In the genomic region with DNA sequence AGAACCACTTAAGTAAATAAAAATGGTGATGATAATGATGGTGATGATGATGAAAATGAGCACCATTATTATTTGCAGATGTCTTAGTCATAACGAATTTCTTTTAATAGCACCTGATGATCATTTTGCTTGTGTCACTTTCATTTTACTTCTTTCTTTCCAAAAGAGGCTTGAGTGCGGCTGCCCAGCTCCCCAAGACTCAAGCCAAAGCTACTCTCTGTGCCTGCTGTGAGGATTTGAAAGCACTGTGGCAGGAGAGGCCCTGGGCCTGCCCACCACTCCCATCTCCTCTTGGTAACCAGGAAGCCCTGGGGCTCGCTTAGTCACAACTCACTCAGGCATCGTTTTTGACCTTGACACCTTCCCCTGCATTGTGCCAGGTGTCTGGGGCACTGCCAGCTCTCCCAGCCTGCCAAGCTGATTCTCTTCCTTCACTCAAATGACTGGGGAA, we compare ENCODE assay signal across 8 cellular contexts. TPM values are rescaled to one million over a fixed set of nuclear protein-coding genes. Genes with fewer than 3 reads are reported as not detected.
DNase-seq lines count a peak whose midpoint lies in the region; ATAC-seq, FAIRE-seq and TF ChIP-seq lines count a peak whose summit lies in the region.

No MANE protein-coding gene starts in this region.

- H3K4me1 Mint-ChIP-seq in activated T-helper 17 cell treated with anti-CD3 and anti-CD28 coated beads, Interleukin-2, amount 50 U/mL, for 72 hours = no peaks in the 10 kb centered on the region

- H3K4me3 Mint-ChIP-seq in activated T-helper 17 cell treated with anti-CD3 and anti-CD28 coated beads, Interleukin-2, amount 50 U/mL, for 72 hours = no peak overlapping the region

- H3K79me2 ChIP-seq in keratinocyte (ENCODE audit: control insufficient read depth, insufficient read depth, low read length) (no peaks in the 10 kb centered on the region), smooth muscle cell (ENCODE audit: low read depth) (no peaks in the 10 kb centered on the region)

- H3K4me1 ChIP-seq in Panc1 (ENCODE audit: control insufficient read depth, insufficient read depth, low read length) = no peaks in the 10 kb centered on the region; the same call in 1 of the 2 replicates
- peaks cover 47% of the 10 kb centered on the region for H3K4me1 ChIP-seq in keratinocyte (ENCODE audit: control insufficient read depth, extremely low read depth, insufficient read depth, low read length)
- H3K4me1 ChIP-seq in smooth muscle cell (ENCODE audit: low read depth) = peaks cover 13% of the 10 kb centered on the region

- no peaks in the 10 kb centered on the region for H3K36me3 Mint-ChIP-seq in activated T-helper 17 cell treated with anti-CD3 and anti-CD28 coated beads, Interleukin-2, amount 50 U/mL, for 72 hours (ENCODE audit: low read depth)

- H3K27me3 ChIP-seq in Panc1 (ENCODE audit: control insufficient read depth, insufficient read depth, low read length) (no peaks in the 10 kb centered on the region), keratinocyte (ENCODE audit: control insufficient read depth, extremely low read depth, insufficient read depth, low read length) (no peaks in the 10 kb centered on the region), smooth muscle cell (ENCODE audit: low read depth) (no peaks in the 10 kb centered on the region)

- peak; percentile 95 for FAIRE-seq in keratinocyte (lab: Jason Lieb, UNC)

- no peaks in the 10 kb centered on the region for H3K9me3 ChIP-seq in Panc1 (ENCODE audit: control insufficient read depth, insufficient read depth, low read depth, low read length)
- no peaks in the 10 kb centered on the region for H3K9me3 ChIP-seq in keratinocyte (ENCODE audit: control insufficient read depth, low read depth, low read length)
- no peaks in the 10 kb centered on the region for H3K9me3 ChIP-seq in smooth muscle cell (replicated peaks; ENCODE audit: low read depth)

- DNase-seq in DMS53 (lab: John Stamatoyannopoulos, UW) (peak; percentile 91), Panc1 (ENCODE audit: low read depth, low spot score) (no peak), keratinocyte (ENCODE audit: low read depth, low spot score) (no peak), T-helper 9 cell (no peak), smooth muscle cell (lab: John Stamatoyannopoulos, UW; ENCODE audit: unreplicated experiment) (no peak)
- DNase-seq in activated CD4-positive, alpha-beta T cell treated with anti-CD3 and anti-CD28 coated beads for 48 hours = no peak

- peaks cover 8% of the 10 kb centered on the region for H3K27me3 Mint-ChIP-seq in activated T-helper 17 cell treated with anti-CD3 and anti-CD28 coated beads, Interleukin-2, amount 50 U/mL, for 72 hours

- H3K9ac ChIP-seq in keratinocyte (ENCODE audit: control insufficient read depth, extremely low read depth, insufficient read depth, low read length) (no peak overlapping the region), smooth muscle cell (ENCODE audit: low read depth) (no peak overlapping the region)

- BruUV-seq in Panc1 (replicated peaks; lab: Mats Ljungman, UMichigan) = no TSS peak

- in situ Hi-C loops in Panc1 (cut with HindIII; ENCODE audit: low pct_unique_long_range_greater_than_20kb, low sequenced_read_pairs) = no loop called here

- ATAC-seq in HG03066 (IDR thresholded peaks at IDR 0.05; ENCODE audit: low read depth, unreplicated experiment) = peak; percentile 65
- ATAC-seq in Panc1 = peak; percentile 62; the same call in 1 of the 2 replicates
- no peak for ATAC-seq in activated T-helper 17 cell treated with anti-CD3 and anti-CD28 coated beads, Interleukin-2, amount 50 U/mL, for 72 hours (replicated peaks)

- POLR2A ChIA-PET in Panc1 (lab: Charles Lee) = no interaction called here

- H3K27ac ChIP-seq in Panc1 (ENCODE audit: low read length) (no peak overlapping the region), keratinocyte (ENCODE audit: control insufficient read depth, insufficient read depth, low read length) (peak overlapping the region; percentile 47), smooth muscle cell (ENCODE audit: low read depth) (no peak overlapping the region)

- H2AFZ ChIP-seq in keratinocyte (ENCODE audit: control insufficient read depth, low read length) (no peak overlapping the region), smooth muscle cell (ENCODE audit: low read depth) (no peak overlapping the region)

- dilution Hi-C loops in keratinocyte (cut with MboI; ENCODE audit: extremely low pct_ligation_motif_present, low sequenced_read_pairs) = no loop called here

- TF ChIP-seq CTCF in Panc1 (IDR thresholded peaks at IDR 0.05) (no peak), keratinocyte (optimal IDR thresholded peaks at IDR 0.05 in 1 of 3, IDR thresholded peaks at IDR 0.05 in 1 of 3, conservative IDR thresholded peaks at IDR 0.05 in 1 of 3; ENCODE audit: extremely low read depth in 1 of 3, insufficient read depth in 2 of 3, low read length in 3 of 3) (no peak), smooth muscle cell (IDR thresholded peaks at IDR 0.05; ENCODE audit: borderline replicate concordance, insufficient read depth, poor library complexity, severe bottlenecking) (no peak)

- no peak overlapping the region for H3K4me3 ChIP-seq in Panc1 (ENCODE audit: low read depth in 2 of 2, low read length in 2 of 2)
- H3K4me3 ChIP-seq in keratinocyte (ENCODE audit: control insufficient read depth in 2 of 3, extremely low read depth in 1 of 3, insufficient read depth in 2 of 3, low read depth in 1 of 3, low read length in 3 of 3) = no peak overlapping the region
- no peak overlapping the region for H3K4me3 ChIP-seq in smooth muscle cell

- H3K9me1 ChIP-seq in keratinocyte (ENCODE audit: control insufficient read depth, extremely low read depth, insufficient read depth, low read length) = no peaks in the 10 kb centered on the region

- H3K9me3 Mint-ChIP-seq in activated T-helper 17 cell treated with anti-CD3 and anti-CD28 coated beads, Interleukin-2, amount 50 U/mL, for 72 hours = no peaks in the 10 kb centered on the region

- no peak overlapping the region for H3K27ac Mint-ChIP-seq in activated T-helper 17 cell treated with anti-CD3 and anti-CD28 coated beads, Interleukin-2, amount 50 U/mL, for 72 hours

- intact Hi-C loops in Panc1 (cut with micrococcal nuclease; ENCODE audit: unreplicated experiment) = no loop called here

- H3F3A ChIP-seq in smooth muscle cell (ENCODE audit: low read depth) = peaks cover 12% of the 10 kb centered on the region

- WGBS in smooth muscle cell (ENCODE audit: low lambda C conversion rate) = 82% methylated on average over 4 of the region's 4 CpGs

- CTCF ChIA-PET in Panc1 (lab: Charles Lee) = interaction anchor here (0.6 kb wide), 1 partner anchor 142 kb away, joined by 3 read pairs; no protein-coding TSS in a partner anchor

- H3K36me3 ChIP-seq in Panc1 (ENCODE audit: control insufficient read depth, insufficient read depth, low read length) (no peaks in the 10 kb centered on the region), keratinocyte (ENCODE audit: control insufficient read depth in 2 of 2, extremely low read depth in 1 of 2, insufficient read depth in 2 of 2, low read length in 2 of 2) (no peaks in the 10 kb centered on the region), smooth muscle cell (ENCODE audit: low read depth) (no peaks in the 10 kb centered on the region)

- H4K20me1 ChIP-seq in keratinocyte (ENCODE audit: control insufficient read depth, extremely low read depth, insufficient read depth, low read length) (no peaks in the 10 kb centered on the region), smooth muscle cell (ENCODE audit: low read depth) (no peaks in the 10 kb centered on the region)

- H3K4me2 ChIP-seq in keratinocyte (ENCODE audit: control insufficient read depth, extremely low read depth, insufficient read depth, low read depth, low read length) (peak overlapping the region; percentile 65), smooth muscle cell (no peak overlapping the region)

RNA-seq across cellular contexts. Expression of a gene that starts 41.2 kb away (rescaled TPM):
- total RNA-seq in Panc1 (2021; ENCODE audit: unreplicated experiment) (1,826 TPM), smooth muscle cell (1,503 and 1,842 TPM in 2 replicates)
- 2,589 TPM for polyA plus RNA-seq in Panc1 (2012; ENCODE audit: insufficient read length)
- polyA plus RNA-seq in keratinocyte (1,858 to 4,257 TPM (median 3,899 TPM) in 3 replicates), smooth muscle cell (1,221 and 1,404 TPM in 2 replicates)
- polyA plus RNA-seq in keratinocyte (2011; ENCODE audit: low read depth) = 4,600 TPM
- 2,058 and 2,504 TPM in 2 replicates for polyA plus RNA-seq in keratinocyte (2011; cell fraction: cytosol; rRNA removed)
- 771 and 780 TPM in 2 replicates for polyA plus RNA-seq in keratinocyte (2011; cell fraction: nucleus; rRNA removed)
- polyA plus RNA-seq in keratinocyte (2012; ENCODE audit: low replicate concordance) = 4,782 and 6,727 TPM in 2 replicates
- polyA minus RNA-seq in keratinocyte = 404 to 934 TPM (median 861 TPM) in 3 replicates
- 1,907 TPM for polyA minus RNA-seq in keratinocyte (2011; cell fraction: cytosol; rRNA and poly(A)+ RNA removed)
- 202 and 323 TPM in 2 replicates for polyA minus RNA-seq in keratinocyte (2011; cell fraction: nucleus; rRNA and poly(A)+ RNA removed)
- total RNA-seq in activated T-helper 17 cell treated with anti-CD3 and anti-CD28 coated beads, Interleukin-2, amount 50 U/mL, for 72 hours = 1,000 to 10,000 TPM; 2,880 to 3,993 TPM
